ENCODE assay signal across 11 cellular contexts in genomic region chr1:113912594-113913311, GRCh38. TPM values are rescaled to one million over a fixed set of nuclear protein-coding genes. Genes with fewer than 3 reads are reported as not detected.
DNase-seq lines count a peak whose midpoint lies in the region; ATAC-seq, FAIRE-seq and TF ChIP-seq lines count a peak whose summit lies in the region.
"Had no signal": no experiment of that assay in that cellular context is flagged by ENCODE, and none has a peak within 500 bp of the region (broad histone marks: within the 10 kb centered on the region; RNA-seq: fewer than 3 reads in every experiment).

No MANE protein-coding gene starts in this region.

- H3K9me3 Mint-ChIP-seq in CD4-positive, alpha-beta memory T cell: no peaks in the 10 kb centered on the region
- H3K9me3 Mint-ChIP-seq: activated T-cell treated with anti-CD3 and anti-CD28 coated beads, Interleukin-2, amount 50 U/mL, for 24 hours had no signal

- intact Hi-C loops in HepG2 (cut with micrococcal nuclease; ENCODE audit: unreplicated experiment) (no loop called here), dorsolateral prefrontal cortex (cut with DNase I) (no loop called here)
- intact Hi-C loops in CD4-positive, alpha-beta memory T cell (cut with micrococcal nuclease): no loop called here

- TF ChIP-seq RAD21 in liver (IDR thresholded peaks at IDR 0.05) (no peak), HepG2 (CRISPR knock-in tag; IDR thresholded peaks at IDR 0.05) (no peak)

- POLR2A ChIA-PET in HepG2 (lab: Yijun Ruan, JAX): interaction anchor here (2.7 kb wide), 1 partner anchor 16 kb away, joined by 11 read pairs; the partner anchor contains the start of gene HIPK1
- POLR2A ChIA-PET in CD4-positive, alpha-beta memory T cell (lab: Charles Lee; ENCODE audit: partially characterized antibody): interaction anchor here (1.0 kb wide), 4 partner anchors 8 to 521 kb away, joined by 3 to 5 read pairs (median 4); partner anchors contain the start of genes AP4B1 and HIPK1

- no peak for FAIRE-seq in HepG2 (lab: Jason Lieb, UNC)

- H3K4me1 ChIP-seq in liver (ENCODE audit: control insufficient read depth in 4 of 4, insufficient read depth in 4 of 4, low read length in 3 of 4) (no peaks in the 10 kb centered on the region), HepG2 (ENCODE audit: insufficient read depth, low read length) (no peaks in the 10 kb centered on the region), muscle layer of colon (ENCODE audit: insufficient read depth, low read length) (peaks cover 13% of the 10 kb centered on the region), smooth muscle cell (ENCODE audit: low read depth) (no peaks in the 10 kb centered on the region)
- no peaks in the 10 kb centered on the region for H3K4me1 ChIP-seq in CD4-positive, alpha-beta memory T cell (ENCODE audit: insufficient read depth, low read length)

- no peak overlapping the region for H3K9ac ChIP-seq in liver (ENCODE audit: low read depth in 1 of 2, low read length in 2 of 2)
- no peak overlapping the region for H3K9ac ChIP-seq in HepG2 (ENCODE audit: insufficient read depth, low read depth, low read length)
- H3K9ac ChIP-seq in muscle layer of colon (ENCODE audit: low read length): no peak overlapping the region
- no peak overlapping the region for H3K9ac ChIP-seq in smooth muscle cell (ENCODE audit: low read depth)
- H3K9ac ChIP-seq: BLaER1 treated with 17β-estradiol and CSF1 and Interleukin-3, amounts not matched to agents 10 nM and 100 nM had no signal

- TF ChIP-seq CTCF in liver (IDR thresholded peaks at IDR 0.05; ENCODE audit: low read depth, low read length, missing input control) (no peak), HepG2 (CRISPR knock-in tag; IDR thresholded peaks at IDR 0.05) (no peak), dorsolateral prefrontal cortex (IDR thresholded peaks at IDR 0.05 in 54 of 56, conservative IDR thresholded peaks at IDR 0.05 in 2 of 56; ENCODE audit: low read depth in 1 of 56, partially characterized antibody in 56 of 56) (no peak), smooth muscle cell (IDR thresholded peaks at IDR 0.05; ENCODE audit: borderline replicate concordance, insufficient read depth, poor library complexity, severe bottlenecking) (no peak)

- H3K27ac ChIP-seq in liver (ENCODE audit: low read depth in 1 of 2, low read length in 2 of 2): peak overlapping the region in 1 of 2 donors; percentile 31
- no peak overlapping the region for H3K27ac ChIP-seq in HepG2 (ENCODE audit: extremely low read length, insufficient read depth, low read length)
- peak overlapping the region in 53 of 59 donors; percentile 1 to 86 (median 67) for H3K27ac ChIP-seq in dorsolateral prefrontal cortex
- H3K27ac ChIP-seq in muscle layer of colon (ENCODE audit: low read depth, low read length): peak overlapping the region; percentile 50
- no peak overlapping the region for H3K27ac ChIP-seq in smooth muscle cell (ENCODE audit: low read depth)
- H3K27ac ChIP-seq in CD4-positive, alpha-beta memory T cell (ENCODE audit: low read depth, low read length): no peak overlapping the region
- H3K27ac ChIP-seq: BLaER1 treated with 17β-estradiol and CSF1 and Interleukin-3, amounts not matched to agents 10 nM and 100 nM had no signal

- no peaks in the 10 kb centered on the region for H3K27me3 Mint-ChIP-seq in CD4-positive, alpha-beta memory T cell
- H3K27me3 Mint-ChIP-seq: activated T-cell treated with anti-CD3 and anti-CD28 coated beads, Interleukin-2, amount 50 U/mL, for 24 hours had no signal

- peaks cover 4 to 11% (median 8%) of the 10 kb centered on the region in 4 donors for H3K36me3 ChIP-seq in liver (ENCODE audit: control insufficient read depth in 4 of 4, insufficient read depth in 3 of 4, low read depth in 1 of 4, low read length in 3 of 4)
- H3K36me3 ChIP-seq in HepG2 (replicated peaks in 1 of 2; ENCODE audit: control insufficient read depth in 1 of 2, insufficient read depth in 2 of 2, low read length in 2 of 2): peaks cover 7 to 35% of the 10 kb centered on the region in 2 experiments; a peak in 4 of 5 replicates
- H3K36me3 ChIP-seq in muscle layer of colon (ENCODE audit: insufficient read depth, low read length): peaks cover 32% of the 10 kb centered on the region
- no peaks in the 10 kb centered on the region for H3K36me3 ChIP-seq in smooth muscle cell (ENCODE audit: low read depth)
- peaks cover 22% of the 10 kb centered on the region for H3K36me3 ChIP-seq in CD4-positive, alpha-beta memory T cell (ENCODE audit: insufficient read depth, low read length)

- H3K4me3 ChIP-seq in liver (ENCODE audit: low read depth in 1 of 3, low read length in 3 of 3): no peak overlapping the region
- no peak overlapping the region for H3K4me3 ChIP-seq in HepG2 (replicated peaks in 1 of 3; ENCODE audit: insufficient read depth in 1 of 3, low read depth in 2 of 3, low read length in 3 of 3)
- H3K4me3 ChIP-seq in dorsolateral prefrontal cortex: peak overlapping the region in 9 of 59 donors; percentile 2 to 41 (median 11)
- H3K4me3 ChIP-seq in muscle layer of colon (ENCODE audit: low read depth in 1 of 2, low read length in 2 of 2): no peak overlapping the region
- no peak overlapping the region for H3K4me3 ChIP-seq in smooth muscle cell
- H3K4me3 ChIP-seq in CD4-positive, alpha-beta memory T cell (ENCODE audit: low read length in 2 of 2): no peak overlapping the region
- H3K4me3 ChIP-seq: BLaER1 treated with 17β-estradiol and CSF1 and Interleukin-3, amounts not matched to agents 10 nM and 100 nM had no signal

- H2AFZ ChIP-seq in HepG2 (ENCODE audit: low read length) (no peak overlapping the region), smooth muscle cell (ENCODE audit: low read depth) (no peak overlapping the region)

- 85% methylated on average over 6 of the region's 6 CpGs for WGBS in liver
- WGBS in HepG2 (ENCODE audit: low lambda C conversion rate): 89% methylated on average over 6 of the region's 6 CpGs
- WGBS in smooth muscle cell (ENCODE audit: low lambda C conversion rate): 82% methylated on average over 6 of the region's 6 CpGs

- no peaks in the 10 kb centered on the region for H3K9me3 ChIP-seq in liver (ENCODE audit: control insufficient read depth in 4 of 4, low read length in 3 of 4)
- H3K9me3 ChIP-seq in HepG2 (ENCODE audit: low read length): no peaks in the 10 kb centered on the region
- no peaks in the 10 kb centered on the region for H3K9me3 ChIP-seq in muscle layer of colon (ENCODE audit: low read length)
- no peaks in the 10 kb centered on the region for H3K9me3 ChIP-seq in smooth muscle cell (replicated peaks; ENCODE audit: low read depth)
- no peaks in the 10 kb centered on the region for H3K9me3 ChIP-seq in CD4-positive, alpha-beta memory T cell (ENCODE audit: control insufficient read depth in 1 of 2, low read length in 2 of 2)
- H3K9me3 ChIP-seq: BLaER1 treated with 17β-estradiol and CSF1 and Interleukin-3, amounts not matched to agents 10 nM and 100 nM had no signal

- H4K20me1 ChIP-seq in HepG2 (ENCODE audit: insufficient read depth, low read length) (no peaks in the 10 kb centered on the region), smooth muscle cell (ENCODE audit: low read depth) (no peaks in the 10 kb centered on the region)

- H3K4me2 ChIP-seq in HepG2 (ENCODE audit: low read depth, low read length) (no peak overlapping the region), smooth muscle cell (no peak overlapping the region)
- H3K4me2 ChIP-seq: BLaER1 treated with 17β-estradiol and CSF1 and Interleukin-3, amounts not matched to agents 10 nM and 100 nM had no signal

- peak overlapping the region in 1 of 7 donors; percentile 69 for H3K27ac Mint-ChIP-seq in CD4-positive, alpha-beta memory T cell
- H3K27ac Mint-ChIP-seq: activated T-cell treated with anti-CD3 and anti-CD28 coated beads, Interleukin-2, amount 50 U/mL, for 24 hours had no signal

- TF ChIP-seq EP300 in HepG2 (IDR thresholded peaks at IDR 0.05; ENCODE audit: low read depth in 2 of 2, low read length in 2 of 2) (no peak), HepG2 (CRISPR knock-in tag; IDR thresholded peaks at IDR 0.05; ENCODE audit: borderline replicate concordance) (no peak)

- H3K4me1 Mint-ChIP-seq in CD4-positive, alpha-beta memory T cell: peaks cover 0 to 12% (median 5%) of the 10 kb centered on the region in 4 donors

- H3K4me3 Mint-ChIP-seq in CD4-positive, alpha-beta memory T cell: no peak overlapping the region
- H3K4me3 Mint-ChIP-seq: activated T-cell treated with anti-CD3 and anti-CD28 coated beads, Interleukin-2, amount 50 U/mL, for 24 hours had no signal

- CTCF ChIA-PET in HepG2 (lab: Yijun Ruan, JAX; ENCODE audit: low intra/inter-chr PET ratio, low total read pairs): no interaction called here
- CTCF ChIA-PET in CD4-positive, alpha-beta memory T cell (lab: Charles Lee; ENCODE audit: partially characterized antibody): interaction anchor here (0.6 to 1.5 kb wide), 3 partner anchors 8 to 43 kb away, joined by 3 to 5 read pairs (median 4); partner anchors contain the start of genes AP4B1, DCLRE1B and HIPK1

- peaks cover 29 to 36% of the 10 kb centered on the region in 2 donors for H3K36me3 Mint-ChIP-seq in CD4-positive, alpha-beta memory T cell

- no TSS peak for BruUV-seq in HepG2 (replicated peaks; lab: Mats Ljungman, UMichigan)

- DNase-seq in HepG2 (ENCODE audit: low spot score) (no peak), dorsolateral prefrontal cortex (peak in 1 of 10 donors; percentile 79), smooth muscle cell (lab: John Stamatoyannopoulos, UW; ENCODE audit: unreplicated experiment) (no peak), NAMALWA (ENCODE audit: low spot score) (no peak)
- DNase-seq in activated effector memory CD4-positive, alpha-beta T cell treated with anti-CD3 and anti-CD28 coated beads, Interleukin-2, amount 50 U/mL, for 16 hours: no peak
- no peak for DNase-seq in CD4-positive, alpha-beta memory T cell
- DNase-seq: activated T-cell treated with anti-CD3 and anti-CD28 coated beads, Interleukin-2, amount 50 U/mL, for 24 hours; stimulated activated CD4-positive, alpha-beta T cell treated with anti-CD3 and anti-CD28 coated beads, Interleukin-4, amount 100 ng/mL, for 4 hours had no signal

- H3K79me2 ChIP-seq in HepG2 (ENCODE audit: insufficient read depth, low read length): no peaks in the 10 kb centered on the region
- H3K79me2 ChIP-seq in smooth muscle cell (ENCODE audit: low read depth): no peaks in the 10 kb centered on the region

- no peaks in the 10 kb centered on the region for H3F3A ChIP-seq in smooth muscle cell (ENCODE audit: low read depth)

- no peaks in the 10 kb centered on the region for H3K27me3 ChIP-seq in liver (ENCODE audit: control insufficient read depth in 4 of 4, insufficient read depth in 4 of 4, low read length in 3 of 4)
- H3K27me3 ChIP-seq in HepG2 (ENCODE audit: control insufficient read depth in 1 of 2, insufficient read depth in 2 of 2, low read length in 2 of 2): no peaks in the 10 kb centered on the region
- H3K27me3 ChIP-seq in dorsolateral prefrontal cortex: no peaks in the 10 kb centered on the region
- no peaks in the 10 kb centered on the region for H3K27me3 ChIP-seq in muscle layer of colon (ENCODE audit: control insufficient read depth in 1 of 2, insufficient read depth in 2 of 2, low read length in 2 of 2)
- no peaks in the 10 kb centered on the region for H3K27me3 ChIP-seq in smooth muscle cell (ENCODE audit: low read depth)
- H3K27me3 ChIP-seq in CD4-positive, alpha-beta memory T cell (ENCODE audit: insufficient read depth, low read length): no peaks in the 10 kb centered on the region
- H3K27me3 ChIP-seq: BLaER1 treated with 17β-estradiol and CSF1 and Interleukin-3, amounts not matched to agents 10 nM and 100 nM had no signal

- in situ Hi-C loops in HepG2 (cut with HindIII; ENCODE audit: extremely low pct_ligation_motif_present, low pct_unique_long_range_greater_than_20kb): no loop called here

- ATAC-seq in HepG2: no peak

- no peak for TF ChIP-seq POLR2A in HepG2 (IDR thresholded peaks at IDR 0.05; ENCODE audit: insufficient read depth in 1 of 2, low read depth in 2 of 2, low read length in 2 of 2)

RNA-seq across cellular contexts. Expression of gene DCLRE1B, which starts 7.6 kb away (rescaled TPM):
- total RNA-seq in liver (1 to 10 TPM; 1.0 to 6.6 TPM), HepG2 (2016; rRNA removed; fragmentation: Illumina TruSeq; extraction: Trizol) (8.0 and 11.5 TPM in 2 replicates), dorsolateral prefrontal cortex (1 to 10 TPM; 2.4 to 8.8 (median 4.9) TPM), smooth muscle cell (5.6 and 11.0 TPM in 2 replicates)
- polyA plus RNA-seq in liver (1 to 10 TPM in 1 of 2 donors, under 1 TPM in 1; 0.82 to 1.5 TPM), HepG2 (2011; rRNA removed) (2.3 and 2.7 TPM in 2 replicates), smooth muscle cell (5.9 and 6.6 TPM in 2 replicates)
- total RNA-seq in HepG2 (2016; cell fraction: cytosol; rRNA removed; fragmentation: Illumina TruSeq; extraction: Trizol; ENCODE audit: low read depth): 1.3 and 1.4 TPM in 2 replicates
- total RNA-seq in HepG2 (2016; cell fraction: insoluble cytoplasmic fraction; rRNA removed; fragmentation: Illumina TruSeq; extraction: Trizol): 7.3 and 9.5 TPM in 2 replicates
- 5.6 and 5.7 TPM in 2 replicates for total RNA-seq in HepG2 (2016; cell fraction: membrane; rRNA removed; fragmentation: Illumina TruSeq; extraction: Trizol)
- 3.4 and 4.6 TPM in 2 replicates for total RNA-seq in HepG2 (2016; cell fraction: nucleus; rRNA removed; fragmentation: Illumina TruSeq; extraction: Trizol)
- 2.3 and 2.9 TPM in 2 replicates for polyA plus RNA-seq in HepG2 (2011; cell fraction: cytosol; rRNA removed)
- 1.4 and 1.5 TPM in 2 replicates for polyA plus RNA-seq in HepG2 (2011; cell fraction: nucleus; rRNA removed)
- polyA plus RNA-seq in HepG2 (2012): 4.4 and 6.4 TPM in 2 replicates
- polyA plus RNA-seq in HepG2 (2016; cell fraction: cytosol; fragmentation: Illumina TruSeq; extraction: Trizol; ENCODE audit: low read depth): 1.1 and 1.4 TPM in 2 replicates
- 12.5 and 13.5 TPM in 2 replicates for polyA plus RNA-seq in HepG2 (2016; cell fraction: insoluble cytoplasmic fraction; fragmentation: Illumina TruSeq; extraction: Trizol; ENCODE audit: low read depth)
- polyA plus RNA-seq in HepG2 (2016; cell fraction: membrane; fragmentation: Illumina TruSeq; extraction: Trizol; ENCODE audit: low read depth): 3.2 and 5.2 TPM in 2 replicates
- 6.1 and 6.6 TPM in 2 replicates for polyA plus RNA-seq in HepG2 (2016; cell fraction: nucleus; fragmentation: Illumina TruSeq; extraction: Trizol; ENCODE audit: insufficient read depth, low read depth)
- polyA minus RNA-seq in HepG2 (2011; rRNA and poly(A)+ RNA removed; ENCODE audit: low replicate concordance): 5.8 and 20.0 TPM in 2 replicates
- 2.1 and 2.3 TPM in 2 replicates for polyA minus RNA-seq in HepG2 (2011; cell fraction: cytosol; rRNA and poly(A)+ RNA removed)
- 1.4 and 1.7 TPM in 2 replicates for polyA minus RNA-seq in HepG2 (2011; cell fraction: nucleus; rRNA and poly(A)+ RNA removed)
- total RNA-seq in CD4-positive, alpha-beta memory T cell: 1 to 10 TPM; 5.1 to 5.4 TPM
- 1 to 10 TPM; 2.8 to 5.3 TPM for polyA plus RNA-seq in CD4-positive, alpha-beta memory T cell

RNA-seq across cellular contexts. Expression of gene AP4B1, which starts 8.2 kb away (rescaled TPM):
- 10 to 100 TPM in 1 of 2 donors, 1 to 10 TPM in 1; 9.4 to 10.6 TPM for total RNA-seq in liver
- 1 to 10 TPM; 4.3 to 4.6 TPM for polyA plus RNA-seq in liver
- 9.7 and 12.0 TPM in 2 replicates for total RNA-seq in HepG2 (2016; rRNA removed; fragmentation: Illumina TruSeq; extraction: Trizol)
- 2.7 and 3.8 TPM in 2 replicates for total RNA-seq in HepG2 (2016; cell fraction: cytosol; rRNA removed; fragmentation: Illumina TruSeq; extraction: Trizol; ENCODE audit: low read depth)
- 11.0 TPM in 2 replicates for total RNA-seq in HepG2 (2016; cell fraction: insoluble cytoplasmic fraction; rRNA removed; fragmentation: Illumina TruSeq; extraction: Trizol)
- 3.2 and 4.5 TPM in 2 replicates for total RNA-seq in HepG2 (2016; cell fraction: membrane; rRNA removed; fragmentation: Illumina TruSeq; extraction: Trizol)
- total RNA-seq in HepG2 (2016; cell fraction: nucleus; rRNA removed; fragmentation: Illumina TruSeq; extraction: Trizol): 9.5 and 10.7 TPM in 2 replicates
- 7.7 and 8.5 TPM in 2 replicates for polyA plus RNA-seq in HepG2 (2011; rRNA removed)
- polyA plus RNA-seq in HepG2 (2011; cell fraction: cytosol; rRNA removed): 3.2 and 3.9 TPM in 2 replicates
- 19.9 and 25.7 TPM in 2 replicates for polyA plus RNA-seq in HepG2 (2011; cell fraction: nucleus; rRNA removed)
- polyA plus RNA-seq in HepG2 (2012): 5.9 and 7.4 TPM in 2 replicates
- 0.76 and 0.99 TPM in 2 replicates for polyA plus RNA-seq in HepG2 (2016; cell fraction: cytosol; fragmentation: Illumina TruSeq; extraction: Trizol; ENCODE audit: low read depth)
- polyA plus RNA-seq in HepG2 (2016; cell fraction: insoluble cytoplasmic fraction; fragmentation: Illumina TruSeq; extraction: Trizol; ENCODE audit: low read depth): 7.3 and 8.2 TPM in 2 replicates
- 1.7 and 1.8 TPM in 2 replicates for polyA plus RNA-seq in HepG2 (2016; cell fraction: membrane; fragmentation: Illumina TruSeq; extraction: Trizol; ENCODE audit: low read depth)
- 25.9 and 26.7 TPM in 2 replicates for polyA plus RNA-seq in HepG2 (2016; cell fraction: nucleus; fragmentation: Illumina TruSeq; extraction: Trizol; ENCODE audit: insufficient read depth, low read depth)
- 6.5 and 29.5 TPM in 2 replicates for polyA minus RNA-seq in HepG2 (2011; rRNA and poly(A)+ RNA removed; ENCODE audit: low replicate concordance)
- 4.1 and 4.3 TPM in 2 replicates for polyA minus RNA-seq in HepG2 (2011; cell fraction: cytosol; rRNA and poly(A)+ RNA removed)
- 33.3 and 38.8 TPM in 2 replicates for polyA minus RNA-seq in HepG2 (2011; cell fraction: nucleus; rRNA and poly(A)+ RNA removed)
- total RNA-seq in dorsolateral prefrontal cortex: 10 to 100 TPM; 26.7 to 71.0 (median 42.4) TPM
- 9.4 and 17.3 TPM in 2 replicates for total RNA-seq in smooth muscle cell
- polyA plus RNA-seq in smooth muscle cell: 8.5 and 11.6 TPM in 2 replicates
- total RNA-seq in CD4-positive, alpha-beta memory T cell: 10 to 100 TPM; 74.5 to 75.5 TPM
- 10 to 100 TPM in 1 of 2 donors, 1 to 10 TPM in 1; 8.9 to 12.9 TPM for polyA plus RNA-seq in CD4-positive, alpha-beta memory T cell

RNA-seq across cellular contexts. Expression of gene HIPK1, which starts 16.4 kb away (rescaled TPM):
- total RNA-seq in liver (10 to 100 TPM; 21.0 to 50.2 TPM), HepG2 (2016; rRNA removed; fragmentation: Illumina TruSeq; extraction: Trizol) (20.8 and 28.9 TPM in 2 replicates), dorsolateral prefrontal cortex (100 to 1,000 TPM in 62 of 120 experiments, 10 to 100 TPM in 58; 78.9 to 158 (median 100) TPM), smooth muscle cell (34.2 TPM in 2 replicates)
- polyA plus RNA-seq in liver (1 to 10 TPM; 8.7 to 9.2 TPM), HepG2 (2011; rRNA removed) (31.8 and 33.4 TPM in 2 replicates), smooth muscle cell (11.4 and 12.0 TPM in 2 replicates)
- 2.6 and 3.3 TPM in 2 replicates for total RNA-seq in HepG2 (2016; cell fraction: cytosol; rRNA removed; fragmentation: Illumina TruSeq; extraction: Trizol; ENCODE audit: low read depth)
- total RNA-seq in HepG2 (2016; cell fraction: insoluble cytoplasmic fraction; rRNA removed; fragmentation: Illumina TruSeq; extraction: Trizol): 21.2 and 27.9 TPM in 2 replicates
- 9.1 and 10.1 TPM in 2 replicates for total RNA-seq in HepG2 (2016; cell fraction: membrane; rRNA removed; fragmentation: Illumina TruSeq; extraction: Trizol)
- 17.6 and 20.7 TPM in 2 replicates for total RNA-seq in HepG2 (2016; cell fraction: nucleus; rRNA removed; fragmentation: Illumina TruSeq; extraction: Trizol)
- 23.7 and 24.9 TPM in 2 replicates for polyA plus RNA-seq in HepG2 (2011; cell fraction: cytosol; rRNA removed)
- polyA plus RNA-seq in HepG2 (2011; cell fraction: nucleus; rRNA removed): 27.2 and 33.2 TPM in 2 replicates
- 17.6 and 21.9 TPM in 2 replicates for polyA plus RNA-seq in HepG2 (2012)
- 0.47 and 0.53 TPM in 2 replicates for polyA plus RNA-seq in HepG2 (2016; cell fraction: cytosol; fragmentation: Illumina TruSeq; extraction: Trizol; ENCODE audit: low read depth)
- polyA plus RNA-seq in HepG2 (2016; cell fraction: insoluble cytoplasmic fraction; fragmentation: Illumina TruSeq; extraction: Trizol; ENCODE audit: low read depth): 22.0 and 23.3 TPM in 2 replicates
- 3.1 and 4.1 TPM in 2 replicates for polyA plus RNA-seq in HepG2 (2016; cell fraction: membrane; fragmentation: Illumina TruSeq; extraction: Trizol; ENCODE audit: low read depth)
- polyA plus RNA-seq in HepG2 (2016; cell fraction: nucleus; fragmentation: Illumina TruSeq; extraction: Trizol; ENCODE audit: insufficient read depth, low read depth): 21.7 and 22.1 TPM in 2 replicates
- polyA minus RNA-seq in HepG2 (2011; rRNA and poly(A)+ RNA removed; ENCODE audit: low replicate concordance): 188 and 239 TPM in 2 replicates
- 49.5 and 56.5 TPM in 2 replicates for polyA minus RNA-seq in HepG2 (2011; cell fraction: cytosol; rRNA and poly(A)+ RNA removed)
- polyA minus RNA-seq in HepG2 (2011; cell fraction: nucleus; rRNA and poly(A)+ RNA removed): 32.8 and 43.5 TPM in 2 replicates
- 100 to 1,000 TPM; 107 to 110 TPM for total RNA-seq in CD4-positive, alpha-beta memory T cell
- polyA plus RNA-seq in CD4-positive, alpha-beta memory T cell: 10 to 100 TPM in 1 of 2 donors, 1 to 10 TPM in 1; 4.4 to 17.1 TPM

RNA-seq across cellular contexts. Expression of gene BCL2L15, which starts 25.4 kb away (rescaled TPM):
- total RNA-seq in liver (under 1 TPM; 0.17 to 0.70 TPM), HepG2 (2016; rRNA removed; fragmentation: Illumina TruSeq; extraction: Trizol) (0.27 TPM in 1 of 2 replicates, not detected in the other), dorsolateral prefrontal cortex (1 to 10 TPM in 109 of 120 experiments, under 1 TPM in 11; 0.25 to 8.2 (median 2.4) TPM), smooth muscle cell (0.13 TPM in 1 of 2 replicates, not detected in the other)
- polyA plus RNA-seq in liver (under 1 TPM; 0.04 to 0.06 TPM), HepG2 (2011; rRNA removed) (0.03 TPM in 2 replicates), smooth muscle cell (not detected in 2 replicates)
- not detected in 2 replicates for total RNA-seq in HepG2 (2016; cell fraction: cytosol; rRNA removed; fragmentation: Illumina TruSeq; extraction: Trizol; ENCODE audit: low read depth)
- total RNA-seq in HepG2 (2016; cell fraction: insoluble cytoplasmic fraction; rRNA removed; fragmentation: Illumina TruSeq; extraction: Trizol): 0.04 and 0.09 TPM in 2 replicates
- total RNA-seq in HepG2 (2016; cell fraction: membrane; rRNA removed; fragmentation: Illumina TruSeq; extraction: Trizol): 0.07 TPM in 1 of 2 replicates, not detected in the other
- 0.09 and 0.22 TPM in 2 replicates for total RNA-seq in HepG2 (2016; cell fraction: nucleus; rRNA removed; fragmentation: Illumina TruSeq; extraction: Trizol)
- polyA plus RNA-seq in HepG2 (2011; cell fraction: cytosol; rRNA removed): not detected in 2 replicates
- 0.09 and 0.11 TPM in 2 replicates for polyA plus RNA-seq in HepG2 (2011; cell fraction: nucleus; rRNA removed)
- 0.03 TPM in 1 of 2 replicates, not detected in the other for polyA plus RNA-seq in HepG2 (2012)
- polyA plus RNA-seq in HepG2 (2016; cell fraction: cytosol; fragmentation: Illumina TruSeq; extraction: Trizol; ENCODE audit: low read depth): not detected in 2 replicates
- not detected in 2 replicates for polyA plus RNA-seq in HepG2 (2016; cell fraction: insoluble cytoplasmic fraction; fragmentation: Illumina TruSeq; extraction: Trizol; ENCODE audit: low read depth)
- not detected in 2 replicates for polyA plus RNA-seq in HepG2 (2016; cell fraction: membrane; fragmentation: Illumina TruSeq; extraction: Trizol; ENCODE audit: low read depth)
- 1.1 and 1.3 TPM in 2 replicates for polyA plus RNA-seq in HepG2 (2016; cell fraction: nucleus; fragmentation: Illumina TruSeq; extraction: Trizol; ENCODE audit: insufficient read depth, low read depth)
- 0.47 TPM in 1 of 2 replicates, not detected in the other for polyA minus RNA-seq in HepG2 (2011; rRNA and poly(A)+ RNA removed; ENCODE audit: low replicate concordance)
- polyA minus RNA-seq in HepG2 (2011; cell fraction: cytosol; rRNA and poly(A)+ RNA removed): not detected in 2 replicates
- polyA minus RNA-seq in HepG2 (2011; cell fraction: nucleus; rRNA and poly(A)+ RNA removed): 0.37 and 0.52 TPM in 2 replicates
- total RNA-seq in CD4-positive, alpha-beta memory T cell: 1 to 10 TPM; 1.3 to 2.1 TPM
- polyA plus RNA-seq in CD4-positive, alpha-beta memory T cell: 1 to 10 TPM in 1 of 2 donors, under 1 TPM in 1; 0.75 to 1.3 TPM

RNA-seq across cellular contexts. Expression of gene PTPN22, which starts 41.2 kb away (rescaled TPM):
- total RNA-seq in liver (1 to 10 TPM; 1.5 to 1.9 TPM), HepG2 (2016; rRNA removed; fragmentation: Illumina TruSeq; extraction: Trizol) (not detected in 2 replicates), dorsolateral prefrontal cortex (1 to 10 TPM in 37 of 120 experiments, under 1 TPM in 79, not detected in 4; 0.18 to 2.5 (median 0.79) TPM), smooth muscle cell (not detected in 2 replicates)
- polyA plus RNA-seq in liver (under 1 TPM; 0.24 to 0.54 TPM), HepG2 (2011; rRNA removed) (not detected in 2 replicates), smooth muscle cell (not detected in 2 replicates)
- total RNA-seq in HepG2 (2016; cell fraction: cytosol; rRNA removed; fragmentation: Illumina TruSeq; extraction: Trizol; ENCODE audit: low read depth): not detected in 2 replicates
- not detected in 2 replicates for total RNA-seq in HepG2 (2016; cell fraction: insoluble cytoplasmic fraction; rRNA removed; fragmentation: Illumina TruSeq; extraction: Trizol)
- 0.06 TPM in 1 of 2 replicates, not detected in the other for total RNA-seq in HepG2 (2016; cell fraction: membrane; rRNA removed; fragmentation: Illumina TruSeq; extraction: Trizol)
- not detected in 2 replicates for total RNA-seq in HepG2 (2016; cell fraction: nucleus; rRNA removed; fragmentation: Illumina TruSeq; extraction: Trizol)
- not detected in 2 replicates for polyA plus RNA-seq in HepG2 (2011; cell fraction: cytosol; rRNA removed)
- polyA plus RNA-seq in HepG2 (2011; cell fraction: nucleus; rRNA removed): not detected in 2 replicates
- polyA plus RNA-seq in HepG2 (2012): not detected in 2 replicates
- polyA plus RNA-seq in HepG2 (2016; cell fraction: cytosol; fragmentation: Illumina TruSeq; extraction: Trizol; ENCODE audit: low read depth): not detected in 2 replicates
- polyA plus RNA-seq in HepG2 (2016; cell fraction: insoluble cytoplasmic fraction; fragmentation: Illumina TruSeq; extraction: Trizol; ENCODE audit: low read depth): not detected in 2 replicates
- polyA plus RNA-seq in HepG2 (2016; cell fraction: membrane; fragmentation: Illumina TruSeq; extraction: Trizol; ENCODE audit: low read depth): not detected in 2 replicates
- not detected in 2 replicates for polyA plus RNA-seq in HepG2 (2016; cell fraction: nucleus; fragmentation: Illumina TruSeq; extraction: Trizol; ENCODE audit: insufficient read depth, low read depth)
- not detected in 2 replicates for polyA minus RNA-seq in HepG2 (2011; rRNA and poly(A)+ RNA removed; ENCODE audit: low replicate concordance)
- polyA minus RNA-seq in HepG2 (2011; cell fraction: cytosol; rRNA and poly(A)+ RNA removed): not detected in 2 replicates
- not detected in 2 replicates for polyA minus RNA-seq in HepG2 (2011; cell fraction: nucleus; rRNA and poly(A)+ RNA removed)
- total RNA-seq in CD4-positive, alpha-beta memory T cell: 10 to 100 TPM; 32.2 to 33.7 TPM
- polyA plus RNA-seq in CD4-positive, alpha-beta memory T cell: 10 to 100 TPM; 38.1 to 66.1 TPM

Comparison
In these comparisons a context has a peak if more than half of its experiments do, and no peak if none do; other contexts are left out.
1. H3K27ac ChIP-seq: peak in dorsolateral prefrontal cortex (53 of 59) and muscle layer of colon (single experiment); none in HepG2 (single experiment), smooth muscle cell (single experiment) and CD4-positive, alpha-beta memory T cell (single experiment).